Comparison of ENCODE assay signal across 9 cellular contexts in the genomic region with DNA sequence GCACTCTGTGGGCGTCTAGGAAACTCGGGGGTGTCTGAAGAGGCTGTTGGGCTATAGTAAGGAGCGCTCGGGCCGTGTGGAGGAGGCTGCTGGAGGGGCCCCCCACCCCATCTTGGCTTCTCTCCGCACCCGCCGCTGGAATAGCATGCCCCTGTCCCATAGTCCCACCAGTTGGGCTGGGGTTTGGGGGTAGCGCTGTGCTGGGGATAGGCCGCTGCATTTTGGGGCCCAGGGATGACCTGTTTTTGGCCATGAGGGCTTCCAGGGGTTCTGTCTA. TPM values are rescaled to one million over a fixed set of nuclear protein-coding genes. Genes with fewer than 3 reads are reported as not detected.
DNase-seq lines count a peak whose midpoint lies in the region; FAIRE-seq and TF ChIP-seq lines count a peak whose summit lies in the region.
"Had no signal": no experiment of that assay in that cellular context is flagged by ENCODE, and none has a peak within 500 bp of the region (broad histone marks: within the 10 kb centered on the region; RNA-seq: fewer than 3 reads in every experiment).

No MANE protein-coding gene starts in this region.

- no peaks in the 10 kb centered on the region for H3K36me3 Mint-ChIP-seq in activated CD4-positive, alpha-beta memory T cell treated with anti-CD3 and anti-CD28 coated beads for 36 hours

- WGBS in small intestine, 3 donors = 2 to 5% (median 2%) methylated on average over 7 to 10 of the region's 10 CpGs

- peaks cover 31 to 48% of the 10 kb centered on the region in 2 donors for H3K27me3 ChIP-seq in right atrium auricular region
- H3K27me3 ChIP-seq in small intestine (ENCODE audit: control insufficient read depth in 2 of 2, insufficient read depth in 2 of 2, low read length in 2 of 2) = peaks cover 0 to 24% of the 10 kb centered on the region in 2 donors

- FAIRE-seq in small intestine (lab: Jason Lieb, UNC) = no peak

- peaks cover 9% of the 10 kb centered on the region; the same call in 1 of the 2 replicates for H3K4me1 ChIP-seq in HEK293 (ENCODE audit: control insufficient read depth, insufficient read depth, low read length)
- H3K4me1 ChIP-seq in right atrium auricular region = peaks cover 0 to 47% of the 10 kb centered on the region in 2 donors
- peaks cover 5 to 11% of the 10 kb centered on the region in 2 donors for H3K4me1 ChIP-seq in small intestine (ENCODE audit: control insufficient read depth in 2 of 2, insufficient read depth in 1 of 2, low read depth in 1 of 2, low read length in 1 of 2)

- CTCF ChIA-PET in HEK293 (lab: Yijun Ruan, JAX) = interaction anchor here (0.7 to 1.7 kb wide), 7 partner anchors 10 to 600 kb away, joined by 3 to 6 read pairs (median 3); a partner anchor contains a TSS
- CTCF ChIA-PET in activated CD4-positive, alpha-beta memory T cell treated with anti-CD3 and anti-CD28 coated beads for 36 hours (lab: Charles Lee) = interaction anchor here (0.5 to 3.0 kb wide), 5 partner anchors 18 to 94 kb away, joined by 3 to 10 read pairs (median 4); a partner anchor contains a TSS

- no peaks in the 10 kb centered on the region for H3K9me3 Mint-ChIP-seq in activated CD4-positive, alpha-beta memory T cell treated with anti-CD3 and anti-CD28 coated beads for 36 hours

- no peak for DNase-seq in activated CD4-positive, alpha-beta memory T cell treated with anti-CD3 and anti-CD28 coated beads for 36 hours
- no peak for DNase-seq in right atrium auricular region (ENCODE audit: low spot score)
- DNase-seq in small intestine = no peak
- no peak for DNase-seq in DMS153 (lab: John Stamatoyannopoulos, UW)
- DNase-seq in stimulated activated CD4-positive, alpha-beta T cell treated with anti-CD3 and anti-CD28 coated beads, Interleukin-12 subunit alpha, Interleukin-12 subunit beta, amount 100 ng/mL, for 4 hours = no peak
- no peak for DNase-seq in NCI-H187 (lab: John Stamatoyannopoulos, UW)
- DNase-seq in effector CD8-positive, alpha-beta T cell (lab: John Stamatoyannopoulos, UW) = no peak

- no peaks in the 10 kb centered on the region for H3K36me3 ChIP-seq in HEK293 (ENCODE audit: control insufficient read depth in 2 of 2, insufficient read depth in 1 of 2, low read length in 2 of 2)
- H3K36me3 ChIP-seq in right atrium auricular region = no peaks in the 10 kb centered on the region
- H3K36me3 ChIP-seq in small intestine (ENCODE audit: control insufficient read depth in 2 of 2, insufficient read depth in 2 of 2, low read length in 2 of 2) = no peaks in the 10 kb centered on the region

- peaks cover 34% of the 10 kb centered on the region for H3K4me1 Mint-ChIP-seq in activated CD4-positive, alpha-beta memory T cell treated with anti-CD3 and anti-CD28 coated beads for 36 hours (ENCODE audit: low read depth)

- peak overlapping the region; percentile 56 for H3K4me3 Mint-ChIP-seq in activated CD4-positive, alpha-beta memory T cell treated with anti-CD3 and anti-CD28 coated beads for 36 hours

- TF ChIP-seq CTCF in HEK293 (tag by site-specific recombination; IDR thresholded peaks at IDR 0.05) (no peak), right atrium auricular region (IDR thresholded peaks at IDR 0.05) (no peak)

- H3K9me3 ChIP-seq in HEK293 (ENCODE audit: control insufficient read depth, insufficient read depth, low read depth, low read length) (no peaks in the 10 kb centered on the region), right atrium auricular region (no peaks in the 10 kb centered on the region), small intestine (ENCODE audit: control insufficient read depth, low read depth) (no peaks in the 10 kb centered on the region)

- intact Hi-C loops in activated CD4-positive, alpha-beta memory T cell treated with anti-CD3 and anti-CD28 coated beads for 36 hours (cut with micrococcal nuclease) = no loop called here

- POLR2A ChIA-PET in HEK293 (lab: Yijun Ruan, JAX) = interaction anchor here (0.6 to 2.6 kb wide), 6 partner anchors 15 to 143 kb away, joined by 3 to 8 read pairs (median 6); a partner anchor contains a TSS
- POLR2A ChIA-PET in activated CD4-positive, alpha-beta memory T cell treated with anti-CD3 and anti-CD28 coated beads for 36 hours (lab: Charles Lee) = interaction anchor here (0.5 kb wide), 1 partner anchor 11 kb away, joined by 4 read pairs; no protein-coding TSS in a partner anchor

- H3K27ac Mint-ChIP-seq in activated CD4-positive, alpha-beta memory T cell treated with anti-CD3 and anti-CD28 coated beads for 36 hours = no peak overlapping the region

- no peak overlapping the region; the same call in 1 of the 2 replicates for H3K27ac ChIP-seq in HEK293 (ENCODE audit: extremely low read depth, low read depth, low read length)
- no peak overlapping the region for H3K27ac ChIP-seq in right atrium auricular region
- H3K27ac ChIP-seq in small intestine (ENCODE audit: low read depth in 1 of 2, low read length in 1 of 2) = no peak overlapping the region

- H3K4me3 ChIP-seq in HEK293 (ENCODE audit: low read depth, low read length) = peak overlapping the region; percentile 44
- peak overlapping the region; percentile 39 to 53 for H3K4me3 ChIP-seq in right atrium auricular region
- peak overlapping the region; percentile 16 to 49 for H3K4me3 ChIP-seq in small intestine (ENCODE audit: low read depth in 1 of 2, low read length in 2 of 2)

- peaks cover 36% of the 10 kb centered on the region for H3K27me3 Mint-ChIP-seq in activated CD4-positive, alpha-beta memory T cell treated with anti-CD3 and anti-CD28 coated beads for 36 hours

TF ChIP-seq in HEK293, 187 proteins besides CTCF, POLR2A, EP300 and RAD21:
- TF ChIP-seq ZNF341 (tag by site-specific recombination; IDR thresholded peaks at IDR 0.05; ENCODE audit: low read depth) (peak; percentile 61), ZNF701 (tag by site-specific recombination; IDR thresholded peaks at IDR 0.05) (no peak), ZNF654 (tag by site-specific recombination; IDR thresholded peaks at IDR 0.05; ENCODE audit: low read depth) (no peak), GLIS2 (tag by site-specific recombination; IDR thresholded peaks at IDR 0.05) (peak; percentile 76), ZNF76 (tag by site-specific recombination; IDR thresholded peaks at IDR 0.05; ENCODE audit: borderline replicate concordance, low read depth) (no peak)

RNA-seq across cellular contexts. Expression of a gene that starts 0.5 kb away (rescaled TPM):
- total RNA-seq in activated CD4-positive, alpha-beta memory T cell treated with anti-CD3 and anti-CD28 coated beads for 36 hours = 1 to 10 TPM; 2.4 to 2.6 TPM
- total RNA-seq in right atrium auricular region = 1 to 10 TPM in 1 of 2 donors, not detected in 1; 3.2 TPM
- 1 to 10 TPM; 2.0 to 7.0 (median 4.5) TPM for polyA plus RNA-seq in small intestine

RNA-seq across cellular contexts. Expression of a gene that starts 15.6 kb away (rescaled TPM):
- 1 to 10 TPM; 5.0 to 6.1 TPM for total RNA-seq in activated CD4-positive, alpha-beta memory T cell treated with anti-CD3 and anti-CD28 coated beads for 36 hours
- total RNA-seq in right atrium auricular region = 1 to 10 TPM; 2.2 to 3.5 TPM
- polyA plus RNA-seq in small intestine = 10 to 100 TPM; 16.8 to 17.5 (median 17.2) TPM

RNA-seq across cellular contexts. Expression of a gene that starts 28.0 kb away (rescaled TPM):
- total RNA-seq in activated CD4-positive, alpha-beta memory T cell treated with anti-CD3 and anti-CD28 coated beads for 36 hours = 10 to 100 TPM; 54.3 to 60.5 TPM
- 10 to 100 TPM; 64.6 to 96.7 TPM for total RNA-seq in right atrium auricular region
- 100 to 1,000 TPM; 143 to 206 (median 152) TPM for polyA plus RNA-seq in small intestine

RNA-seq across cellular contexts. Expression of a gene that starts 45.5 kb away (rescaled TPM):
- total RNA-seq in activated CD4-positive, alpha-beta memory T cell treated with anti-CD3 and anti-CD28 coated beads for 36 hours = under 1 TPM in 1 of 2 experiments, not detected in 1; 0.14 TPM
- not detected for total RNA-seq in right atrium auricular region
- polyA plus RNA-seq in small intestine = under 1 TPM in 1 of 3 donors, not detected in 2; 0.10 TPM
- polyA plus RNA-seq: adipose tissue had no signal

RNA-seq across cellular contexts. Expression of a gene that starts 45.6 kb away (rescaled TPM):
- 1 to 10 TPM; 1.1 to 1.3 TPM for total RNA-seq in activated CD4-positive, alpha-beta memory T cell treated with anti-CD3 and anti-CD28 coated beads for 36 hours
- total RNA-seq in right atrium auricular region = not detected
- 10 to 100 TPM in 2 of 3 donors, 1 to 10 TPM in 1; 1.9 to 27.1 (median 18.6) TPM for polyA plus RNA-seq in small intestine
